In genomic region chr2:22900674-22901073, GRCh38 we compare ENCODE assay signal across 40 cellular contexts.
"Had no signal": no experiment of that assay in that cellular context is flagged by ENCODE, and none has a peak within 500 bp of the region (broad histone marks: within the 10 kb centered on the region; RNA-seq: fewer than 3 reads in every experiment).

No MANE protein-coding gene starts in this region.

- H3K27me3 ChIP-seq: adrenal gland, ascending aorta, body of pancreas, brain microvascular endothelial cell, breast epithelium, cardiac muscle cell had no signal

- FAIRE-seq: astrocyte, bronchial epithelial cell had no signal

- H3K4me1 ChIP-seq: adrenal gland, ascending aorta, body of pancreas, breast epithelium had no signal

- H3K27ac ChIP-seq: adrenal gland, ascending aorta, body of pancreas, brain microvascular endothelial cell, breast epithelium, cardiac muscle cell had no signal

- H3K4me1 Mint-ChIP-seq: activated naive CD4-positive, alpha-beta T cell treated with anti-CD3 and anti-CD28 coated beads, Interleukin-2, amount 10 ng/mL, durations not matched to agents 7 days and 5 days; activated naive CD4-positive, alpha-beta T cell treated with anti-CD3 and anti-CD28 coated beads, Interleukin-2, amount 50 U/mL, for 24 hours; activated naive CD8-positive, alpha-beta T cell treated with anti-CD3 and anti-CD28 coated beads for 36 hours; activated naive CD8-positive, alpha-beta T cell treated with anti-CD3 and anti-CD28 coated beads, Interleukin-2, amount 10 ng/mL, durations not matched to agents 7 days and 5 days; activated naive CD8-positive, alpha-beta T cell treated with anti-CD3 and anti-CD28 coated beads, Interleukin-2, amount 50 U/mL, for 24 hours; activated T-helper 17 cell treated with anti-CD3 and anti-CD28 coated beads, Interleukin-2, amount 50 U/mL, for 72 hours; central memory CD8-positive, alpha-beta T cell had no signal

- H3K9me3 Mint-ChIP-seq: activated naive CD4-positive, alpha-beta T cell treated with anti-CD3 and anti-CD28 coated beads for 36 hours; activated naive CD4-positive, alpha-beta T cell treated with anti-CD3 and anti-CD28 coated beads, Interleukin-2, amount 10 ng/mL, durations not matched to agents 7 days and 5 days; activated naive CD4-positive, alpha-beta T cell treated with anti-CD3 and anti-CD28 coated beads, Interleukin-2, amount 50 U/mL, for 24 hours; activated naive CD4-positive, alpha-beta T cell treated with anti-CD3 and anti-CD28 coated beads, Interleukin-2, amount 50 U/mL, for 72 hours; activated naive CD8-positive, alpha-beta T cell treated with anti-CD3 and anti-CD28 coated beads for 36 hours; activated naive CD8-positive, alpha-beta T cell treated with anti-CD3 and anti-CD28 coated beads, Interleukin-2, amount 10 ng/mL, durations not matched to agents 7 days and 5 days; activated naive CD8-positive, alpha-beta T cell treated with anti-CD3 and anti-CD28 coated beads, Interleukin-2, amount 50 U/mL, for 24 hours; activated T-cell treated with anti-CD3 and anti-CD28 coated beads, Interleukin-2, amount 50 U/mL, for 24 hours; activated T-cell treated with anti-CD3 and anti-CD28 coated beads, Interleukin-2, amount 50 U/mL, for 4 hours; activated T-cell treated with anti-CD3 and anti-CD28 coated beads, Interleukin-2, amount 50 U/mL, for 72 hours; activated T-helper 1 cell treated with anti-CD3 and anti-CD28 coated beads, Interleukin-12 subunit alpha, Interleukin-12 subunit beta, Interleukin-2, Interleukin-4 antibody, amounts not matched to agents 30 ng/mL and 10 ng/mL and 1 ng/mL, durations not matched to agents 14 hours and 24 hours and 36 hours; activated T-helper 2 cell treated with anti-CD3 and anti-CD28 coated beads, Interferon-gamma antibody, Interleukin-2, Interleukin-4, amounts not matched to agents 10 μg/mL and 5 μg/mL and 100 μg/mL, durations not matched to agents 14 hours and 24 hours and 36 hours; brain had no signal

- H3K27me3 Mint-ChIP-seq: activated naive CD4-positive, alpha-beta T cell treated with anti-CD3 and anti-CD28 coated beads, Interleukin-2, amount 10 ng/mL, durations not matched to agents 7 days and 5 days; activated naive CD8-positive, alpha-beta T cell treated with anti-CD3 and anti-CD28 coated beads, Interleukin-2, amount 10 ng/mL, durations not matched to agents 7 days and 5 days; activated T-cell treated with anti-CD3 and anti-CD28 coated beads, Interleukin-2, amount 50 U/mL, for 24 hours; brain; central memory CD8-positive, alpha-beta T cell had no signal

- H3K4me3 Mint-ChIP-seq: activated naive CD4-positive, alpha-beta T cell treated with anti-CD3 and anti-CD28 coated beads for 36 hours; activated naive CD4-positive, alpha-beta T cell treated with anti-CD3 and anti-CD28 coated beads, Interleukin-2, amount 10 ng/mL, durations not matched to agents 7 days and 5 days; activated naive CD4-positive, alpha-beta T cell treated with anti-CD3 and anti-CD28 coated beads, Interleukin-2, amount 50 U/mL, for 24 hours; activated naive CD8-positive, alpha-beta T cell; activated naive CD8-positive, alpha-beta T cell treated with anti-CD3 and anti-CD28 coated beads for 36 hours; activated naive CD8-positive, alpha-beta T cell treated with anti-CD3 and anti-CD28 coated beads, Interleukin-2, amount 10 ng/mL, durations not matched to agents 7 days and 5 days; activated naive CD8-positive, alpha-beta T cell treated with anti-CD3 and anti-CD28 coated beads, Interleukin-2, amount 50 U/mL, for 24 hours; activated T-cell treated with anti-CD3 and anti-CD28 coated beads, Interleukin-2, amount 50 U/mL, for 24 hours; activated T-cell treated with anti-CD3 and anti-CD28 coated beads, Interleukin-2, amount 50 U/mL, for 4 hours; activated T-cell treated with anti-CD3 and anti-CD28 coated beads, Interleukin-2, amount 50 U/mL, for 72 hours; activated T-helper 1 cell treated with anti-CD3 and anti-CD28 coated beads, Interleukin-12 subunit alpha, Interleukin-12 subunit beta, Interleukin-2, Interleukin-4 antibody, amounts not matched to agents 30 ng/mL and 10 ng/mL and 1 ng/mL, durations not matched to agents 14 hours and 24 hours and 36 hours; activated T-helper 17 cell treated with anti-CD3 and anti-CD28 coated beads, Interleukin-2, amount 50 U/mL, for 72 hours; brain; central memory CD8-positive, alpha-beta T cell had no signal

- H3K9me3 ChIP-seq: adrenal gland, ascending aorta, body of pancreas, breast epithelium had no signal

- H3K4me3 ChIP-seq: adrenal gland, ascending aorta, body of pancreas, breast epithelium, cardiac muscle cell had no signal

- H3K27ac Mint-ChIP-seq: activated naive CD4-positive, alpha-beta T cell treated with anti-CD3 and anti-CD28 coated beads for 36 hours; activated naive CD4-positive, alpha-beta T cell treated with anti-CD3 and anti-CD28 coated beads, Interleukin-2, amount 10 ng/mL, durations not matched to agents 7 days and 5 days; activated naive CD4-positive, alpha-beta T cell treated with anti-CD3 and anti-CD28 coated beads, Interleukin-2, amount 50 U/mL, for 24 hours; activated naive CD4-positive, alpha-beta T cell treated with anti-CD3 and anti-CD28 coated beads, Interleukin-2, amount 50 U/mL, for 72 hours; activated naive CD8-positive, alpha-beta T cell; activated naive CD8-positive, alpha-beta T cell treated with anti-CD3 and anti-CD28 coated beads for 36 hours; activated naive CD8-positive, alpha-beta T cell treated with anti-CD3 and anti-CD28 coated beads, Interleukin-2, amount 10 ng/mL, durations not matched to agents 7 days and 5 days; activated naive CD8-positive, alpha-beta T cell treated with anti-CD3 and anti-CD28 coated beads, Interleukin-2, amount 50 U/mL, for 24 hours; activated T-cell treated with anti-CD3 and anti-CD28 coated beads, Interleukin-2, amount 50 U/mL, for 24 hours; activated T-cell treated with anti-CD3 and anti-CD28 coated beads, Interleukin-2, amount 50 U/mL, for 72 hours; activated T-helper 1 cell treated with anti-CD3 and anti-CD28 coated beads, Interleukin-12 subunit alpha, Interleukin-12 subunit beta, Interleukin-2, Interleukin-4 antibody, amounts not matched to agents 30 ng/mL and 10 ng/mL and 1 ng/mL, durations not matched to agents 14 hours and 24 hours and 36 hours; activated T-helper 17 cell treated with anti-CD3 and anti-CD28 coated beads, Interleukin-2, amount 50 U/mL, for 72 hours; activated T-helper 2 cell treated with anti-CD3 and anti-CD28 coated beads, Interferon-gamma antibody, Interleukin-2, Interleukin-4, amounts not matched to agents 10 μg/mL and 5 μg/mL and 100 μg/mL, durations not matched to agents 14 hours and 24 hours and 36 hours; brain had no signal

- ATAC-seq: activated naive CD4-positive, alpha-beta T cell treated with anti-CD3 and anti-CD28 coated beads, Interleukin-2, amount 50 U/mL, for 72 hours; activated naive CD8-positive, alpha-beta T cell treated with anti-CD3 and anti-CD28 coated beads, Interleukin-2, amount 50 U/mL, for 24 hours; activated T-cell treated with anti-CD3 and anti-CD28 coated beads, Interleukin-2, amount 50 U/mL, for 4 hours; activated T-cell treated with anti-CD3 and anti-CD28 coated beads, Interleukin-2, amount 50 U/mL, for 72 hours; activated T-helper 17 cell treated with anti-CD3 and anti-CD28 coated beads, Interleukin-2, amount 50 U/mL, for 72 hours had no signal

- H3K36me3 ChIP-seq: adrenal gland, ascending aorta, brain microvascular endothelial cell, breast epithelium, cardiac muscle cell had no signal

- H3K36me3 Mint-ChIP-seq: activated naive CD4-positive, alpha-beta T cell treated with anti-CD3 and anti-CD28 coated beads, Interleukin-2, amount 10 ng/mL, durations not matched to agents 7 days and 5 days; activated naive CD4-positive, alpha-beta T cell treated with anti-CD3 and anti-CD28 coated beads, Interleukin-2, amount 50 U/mL, for 24 hours; activated naive CD4-positive, alpha-beta T cell treated with anti-CD3 and anti-CD28 coated beads, Interleukin-2, amount 50 U/mL, for 72 hours; activated naive CD8-positive, alpha-beta T cell; activated naive CD8-positive, alpha-beta T cell treated with anti-CD3 and anti-CD28 coated beads for 36 hours; activated naive CD8-positive, alpha-beta T cell treated with anti-CD3 and anti-CD28 coated beads, Interleukin-2, amount 10 ng/mL, durations not matched to agents 7 days and 5 days; brain had no signal

- DNase-seq: activated effector memory CD4-positive, alpha-beta T cell treated with anti-CD3 and anti-CD28 coated beads, Interleukin-2, amount 50 U/mL, for 16 hours; activated effector memory CD4-positive, alpha-beta T cell treated with Interleukin-2 at 50 U/mL for 16 hours; activated gamma-delta T cell; activated gamma-delta T cell treated with Interleukin-2 at 50 U/mL for 16 hours; activated naive CD4-positive, alpha-beta T cell; activated naive CD4-positive, alpha-beta T cell treated with anti-CD3 and anti-CD28 coated beads for 36 hours; activated naive CD4-positive, alpha-beta T cell treated with anti-CD3 and anti-CD28 coated beads, Interleukin-2, amount 10 ng/mL, durations not matched to agents 7 days and 5 days; activated naive CD4-positive, alpha-beta T cell treated with anti-CD3 and anti-CD28 coated beads, Interleukin-2, amount 50 U/mL, for 16 hours; activated naive CD4-positive, alpha-beta T cell treated with Interleukin-2 at 50 U/mL for 16 hours; activated naive CD8-positive, alpha-beta T cell treated with anti-CD3 and anti-CD28 coated beads for 36 hours; activated naive CD8-positive, alpha-beta T cell treated with anti-CD3 and anti-CD28 coated beads, Interleukin-2, amount 10 ng/mL, durations not matched to agents 7 days and 5 days; activated naive CD8-positive, alpha-beta T cell treated with anti-CD3 and anti-CD28 coated beads, Interleukin-2, amount 50 U/mL, for 24 hours; activated T-cell treated with anti-CD3 and anti-CD28 coated beads, Interleukin-2, amount 50 U/mL, for 1 hour; activated T-cell treated with anti-CD3 and anti-CD28 coated beads, Interleukin-2, amount 50 U/mL, for 24 hours; activated T-cell treated with anti-CD3 and anti-CD28 coated beads, Interleukin-2, amount 50 U/mL, for 4 hours; activated T-cell treated with anti-CD3 and anti-CD28 coated beads, Interleukin-2, amount 50 U/mL, for 48 hours; activated T-cell treated with anti-CD3 and anti-CD28 coated beads, Interleukin-2, amount 50 U/mL, for 72 hours; adrenal gland; amniotic stem cell; amygdala; anterior cingulate cortex; aorta; body of pancreas; brain microvascular endothelial cell; caudate nucleus; central memory CD4-positive, alpha-beta T cell; cerebellar nuclear complex had no signal
